In genomic region chr7:29319719-29320521, GRCh38 we compare ENCODE assay signal across 10 cellular contexts.
A peak's percentile ranks its signal among the peaks of the same experiment; 100 is the strongest.
DNase-seq lines count a peak whose midpoint lies in the region; ATAC-seq and TF ChIP-seq lines count a peak whose summit lies in the region.
"Had no signal": no experiment of that assay in that cellular context is flagged by ENCODE, and none has a peak within 500 bp of the region (broad histone marks: within the 10 kb centered on the region; RNA-seq: fewer than 3 reads in every experiment).

No MANE protein-coding gene starts in this region.

- DNase-seq in NCI-H146 (lab: John Stamatoyannopoulos, UW) (peak; percentile 22), NCI-H146 treated with DMSO at 0.1 percent for 48 hours (lab: John Stamatoyannopoulos, UW; ENCODE audit: unreplicated experiment) (no peak), Kasumi-1 (lab: John Stamatoyannopoulos, UW) (peak; percentile 5 to 16), caudate nucleus (lab: John Stamatoyannopoulos, UW) (peak in 51 of 61 donors; percentile 21 to 83 (median 63)), putamen (ENCODE audit: low spot score) (peak; percentile 90), ovary (no peak)
- no peak for DNase-seq in activated CD8-positive, alpha-beta memory T cell treated with anti-CD3 and anti-CD28 coated beads, Interleukin-2, amount 50 U/mL, for 4 hours

- no peak for TF ChIP-seq POLR2A in ovary (IDR thresholded peaks at IDR 0.05)

- ATAC-seq in HG02973 (IDR thresholded peaks at IDR 0.05; ENCODE audit: unreplicated experiment): no peak
- ATAC-seq: A549 had no signal

- no peaks in the 10 kb centered on the region for H3K36me3 ChIP-seq in ovary
- H3K36me3 ChIP-seq: tibial nerve had no signal

- TF ChIP-seq EP300 in ovary (IDR thresholded peaks at IDR 0.05): no peak

- no peak for TF ChIP-seq CTCF in ovary (IDR thresholded peaks at IDR 0.05)

- H3K9me3 ChIP-seq in ovary: no peaks in the 10 kb centered on the region
- H3K9me3 ChIP-seq: A549, tibial nerve had no signal

- 72 to 82% (median 78%) methylated on average over 10 of the region's 10 CpGs for WGBS in ovary, 3 donors

- H3K4me1 ChIP-seq in ovary (ENCODE audit: insufficient read depth): no peaks in the 10 kb centered on the region
- H3K4me1 ChIP-seq: A549 had no signal

- no peaks in the 10 kb centered on the region for H3K27me3 ChIP-seq in ovary
- H3K27me3 ChIP-seq: tibial nerve had no signal

- no peak overlapping the region for H3K4me3 ChIP-seq in ovary
- H3K4me3 ChIP-seq: A549, tibial nerve had no signal

- intact Hi-C loops in ovary (cut with DNase I): no loop called here

- peak overlapping the region; percentile 94 for H3K27ac ChIP-seq in caudate nucleus (ENCODE audit: low read depth, low read length)
- no peak overlapping the region for H3K27ac ChIP-seq in ovary
- H3K27ac ChIP-seq: A549, tibial nerve had no signal

Comparison
In these comparisons a context has a peak if more than half of its experiments do, and no peak if none do; other contexts are left out.
1. DNase-seq: peak in NCI-H146 (single experiment), Kasumi-1 (2 of 2), caudate nucleus (51 of 61) and putamen (single experiment); none in NCI-H146 treated with DMSO at 0.1 percent for 48 hours (single experiment), activated CD8-positive, alpha-beta memory T cell treated with anti-CD3 and anti-CD28 coated beads, Interleukin-2, amount 50 U/mL, for 4 hours (single experiment) and ovary (0 of 5).